Comparison of ENCODE assay signal across 19 cellular contexts in the genomic region with DNA sequence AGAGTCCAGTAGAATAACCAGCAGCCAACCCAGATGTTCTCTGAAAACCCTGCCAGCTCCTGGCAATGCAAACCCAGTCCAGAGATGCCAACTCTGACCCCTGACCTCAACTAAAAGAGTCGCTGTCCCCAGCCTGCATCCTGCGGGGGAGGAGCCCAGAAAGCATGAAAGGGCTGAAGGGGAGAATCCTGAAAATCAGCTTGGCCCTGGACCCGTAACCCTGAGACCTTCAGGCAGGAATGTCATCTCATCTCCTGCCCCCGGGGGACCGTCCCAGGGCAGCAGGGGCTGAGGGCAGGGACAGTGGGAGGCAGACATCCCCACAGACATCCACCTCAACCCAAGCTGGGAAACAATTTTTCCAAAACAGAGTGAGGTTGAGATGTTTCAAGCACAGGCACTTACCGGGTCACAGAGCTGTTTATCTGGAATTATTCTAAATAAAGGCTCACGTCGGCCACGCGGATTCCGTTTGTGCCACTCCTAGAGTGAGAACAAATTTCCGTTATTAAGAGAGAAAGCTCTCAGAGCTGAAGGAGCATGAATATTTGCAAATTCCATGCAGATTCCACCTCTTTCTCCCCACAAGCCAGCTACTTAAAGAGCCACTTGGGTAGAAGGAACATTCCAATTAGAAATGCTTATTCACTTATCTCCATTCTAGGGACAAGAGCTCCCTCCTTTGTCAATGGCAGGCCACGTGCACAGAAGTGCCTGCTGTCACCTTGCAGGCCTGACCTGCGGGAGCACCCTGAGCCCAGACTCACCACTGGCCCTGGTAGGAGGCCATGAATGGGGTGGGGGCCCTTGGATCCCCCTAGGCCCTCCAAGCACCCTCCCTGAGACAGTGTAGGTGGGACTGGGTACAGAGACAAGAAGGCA.
A peak's percentile ranks its signal among the peaks of the same experiment; 100 is the strongest.
DNase-seq lines count a peak whose midpoint lies in the region; ATAC-seq, FAIRE-seq and TF ChIP-seq lines count a peak whose summit lies in the region.
"Had no signal": no experiment of that assay in that cellular context is flagged by ENCODE, and none has a peak within 500 bp of the region (broad histone marks: within the 10 kb centered on the region; RNA-seq: fewer than 3 reads in every experiment).

No MANE protein-coding gene starts in this region.

- WGBS in K562 (ENCODE audit: insufficient coverage, low coverage, missing lambda C conversion rate) = 5% methylated on average over 14 of the region's 14 CpGs
- 70% methylated on average over 14 of the region's 14 CpGs; no CpG with 5 or more reads in 1 of the 2 donors for WGBS in transverse colon (ENCODE audit: low coverage in 1 of 2), 2 donors

- TF ChIP-seq EP300 in Ishikawa (IDR thresholded peaks at IDR 0.05; ENCODE audit: borderline replicate concordance) (no peak), K562 (IDR thresholded peaks at IDR 0.05; ENCODE audit: low read length) (no peak), transverse colon (IDR thresholded peaks at IDR 0.05; ENCODE audit: low read depth) (no peak)

- H3K4me2 ChIP-seq in BLaER1 treated with 17β-estradiol and CSF1 and Interleukin-3, amounts not matched to agents 10 nM and 100 nM = peak overlapping the region in 9 of 11 experiments; percentile 67 to 97 (median 94); a peak in 17 of 22 replicates
- H3K4me2 ChIP-seq in K562 (ENCODE audit: insufficient read depth, low read length) = no peak overlapping the region; the same call in 1 of the 2 replicates

- H3K9ac ChIP-seq in BLaER1 treated with 17β-estradiol and CSF1 and Interleukin-3, amounts not matched to agents 10 nM and 100 nM = 0 out of 22 replicates have a peak overlapping the region, but pooled peaks of 1 of the 11 experiments have one; percentile 9
- no peak overlapping the region for H3K9ac ChIP-seq in K562 (ENCODE audit: insufficient read depth in 1 of 2, low read depth in 2 of 2, low read length in 2 of 2)

- no peaks in the 10 kb centered on the region for H3K79me2 ChIP-seq in K562 (ENCODE audit: control insufficient read depth, insufficient read depth, low read length)

- no peak overlapping the region for H3K4me3 ChIP-seq in BLaER1 treated with 17β-estradiol and CSF1 and Interleukin-3, amounts not matched to agents 10 nM and 100 nM
- H3K4me3 ChIP-seq in K562 (no peak overlapping the region), transverse colon (no peak overlapping the region)
- H3K4me3 ChIP-seq: SJCRH30 had no signal

- no TSS peak for BruUV-seq in K562 (replicated peaks; lab: Mats Ljungman, UMichigan)

- peaks cover 0 to 14% (median 0%) of the 10 kb centered on the region in 11 experiments; a peak in 1 of 22 replicates for H4K20me1 ChIP-seq in BLaER1 treated with 17β-estradiol and CSF1 and Interleukin-3, amounts not matched to agents 10 nM and 100 nM
- H4K20me1 ChIP-seq in K562 (replicated peaks; ENCODE audit: control insufficient read depth, insufficient read depth, low read length) = peaks cover 6% of the 10 kb centered on the region; the same call in 1 of the 2 replicates

- TF ChIP-seq RAD21 in Ishikawa (IDR thresholded peaks at IDR 0.05; ENCODE audit: low read depth) (peak; percentile 50), K562 (CRISPR knock-in tag; conservative IDR thresholded peaks at IDR 0.05 in 1 of 2, IDR thresholded peaks at IDR 0.05 in 1 of 2) (peak in 1 of 2 experiments; percentile 58; a peak in 2 of 4 replicates)

- in situ Hi-C loops in K562 (cut with MboI) (no loop called here), transverse colon (cut with MboI; ENCODE audit: low pct_ligation_motif_present in 1 of 4, low pct_unique_long_range_greater_than_20kb in 1 of 4, low sequenced_read_pairs in 3 of 4) (loop anchor here in 1 of 4 donors (10.0 kb wide), 1 partner anchor 237 kb away; no protein-coding TSS in a partner anchor)

- FAIRE-seq in K562 (lab: Jason Lieb, UNC) (peak; percentile 54), D721Med (lab: Jason Lieb, UNC) (no peak)

- POLR2A ChIA-PET in K562 (lab: Yijun Ruan, JAX) = interaction anchor here (0.6 to 1.0 kb wide), 6 partner anchors 9 to 1538 kb away, joined by 3 to 4 read pairs (median 3); no protein-coding TSS in a partner anchor

- CTCF ChIA-PET in K562 (lab: Yijun Ruan, JAX; ENCODE audit: low intra/inter-chr PET ratio) = no interaction called here

- intact Hi-C loops in K562 (cut with micrococcal nuclease) = loop anchor here (10.0 kb wide), 1 partner anchor 83 kb away; no protein-coding TSS in a partner anchor
- intact Hi-C loops in transverse colon (cut with DNase I; ENCODE audit: low total_unique reads) = no loop called here

- H3K9me1 ChIP-seq in K562 (ENCODE audit: control insufficient read depth, insufficient read depth, low read length) = no peaks in the 10 kb centered on the region

- peaks cover 12 to 74% (median 68%) of the 10 kb centered on the region in 10 experiments for H3K4me1 ChIP-seq in BLaER1 treated with 17β-estradiol and CSF1 and Interleukin-3, amounts not matched to agents 10 nM and 100 nM
- H3K4me1 ChIP-seq in K562 (replicated peaks in 1 of 2; ENCODE audit: control insufficient read depth in 2 of 2, insufficient read depth in 2 of 2, low read length in 2 of 2) = no peaks in the 10 kb centered on the region; a peak in 2 of 5 replicates
- H3K4me1 ChIP-seq in transverse colon = no peaks in the 10 kb centered on the region
- H3K4me1 ChIP-seq: SJCRH30 had no signal

- ATAC-seq in K562 = peak; percentile 67
- no peak for ATAC-seq in GM19351 (IDR thresholded peaks at IDR 0.05; ENCODE audit: unreplicated experiment)
- no peak for ATAC-seq in GM18511 (IDR thresholded peaks at IDR 0.05; ENCODE audit: unreplicated experiment)
- ATAC-seq: activated CD8-positive, alpha-beta memory T cell treated with anti-CD3 and anti-CD28 coated beads, Interleukin-2, amount 10 ng/mL, durations not matched to agents 7 days and 5 days; effector memory CD8-positive, alpha-beta T cell had no signal

- peaks cover 0 to 34% (median 0%) of the 10 kb centered on the region in 11 experiments; a peak in 4 of 22 replicates for H3K27me3 ChIP-seq in BLaER1 treated with 17β-estradiol and CSF1 and Interleukin-3, amounts not matched to agents 10 nM and 100 nM
- H3K27me3 ChIP-seq in K562 (ENCODE audit: control insufficient read depth in 2 of 2, insufficient read depth in 2 of 2, low read length in 2 of 2) = peaks cover 51 to 81% of the 10 kb centered on the region in 2 experiments
- H3K27me3 ChIP-seq in transverse colon = peaks cover 13% of the 10 kb centered on the region

- H3K9me3 ChIP-seq in BLaER1 treated with 17β-estradiol and CSF1 and Interleukin-3, amounts not matched to agents 10 nM and 100 nM (replicated peaks in 1 of 11) = no peaks in the 10 kb centered on the region
- no peaks in the 10 kb centered on the region for H3K9me3 ChIP-seq in K562 (replicated peaks; ENCODE audit: control insufficient read depth, insufficient read depth, low read depth, low read length)
- no peaks in the 10 kb centered on the region for H3K9me3 ChIP-seq in transverse colon
- H3K9me3 ChIP-seq: SJCRH30 had no signal

- no peak overlapping the region for H2AFZ ChIP-seq in K562 (ENCODE audit: low read depth, low read length)

- H3K27ac ChIP-seq in BLaER1 treated with 17β-estradiol and CSF1 and Interleukin-3, amounts not matched to agents 10 nM and 100 nM = no peak overlapping the region
- H3K27ac ChIP-seq in K562 (ENCODE audit: extremely low read depth, low read depth, low read length) = no peak overlapping the region
- no peak overlapping the region for H3K27ac ChIP-seq in transverse colon
- H3K27ac ChIP-seq: SJCRH30 had no signal

- DNase-seq in K562 (ENCODE audit: extremely low read depth in 1 of 4, low spot score in 3 of 4) (peak in 1 of 4 experiments; percentile 46), mesenteric fat pad (ENCODE audit: low spot score) (peak; percentile 33), D721Med (ENCODE audit: insufficient read length, low spot score) (no peak), transverse colon (no peak)
- DNase-seq: activated CD4-positive, alpha-beta T cell treated with anti-CD3 and anti-CD28 coated beads for 1 hour; activated CD8-positive, alpha-beta memory T cell treated with anti-CD3 and anti-CD28 coated beads, Interleukin-2, amount 10 ng/mL, durations not matched to agents 7 days and 5 days; activated gamma-delta T cell; amygdala; effector memory CD8-positive, alpha-beta T cell; H7; Kasumi-1; kidney glomerular epithelial cell; NCI-H446; SJCRH30; stimulated activated CD4-positive, alpha-beta T cell treated with anti-CD3 and anti-CD28 coated beads, Interleukin-2, amount 100 ng/mL, for 24 hours had no signal

- no peaks in the 10 kb centered on the region for H3K36me3 ChIP-seq in BLaER1 treated with 17β-estradiol and CSF1 and Interleukin-3, amounts not matched to agents 10 nM and 100 nM
- H3K36me3 ChIP-seq in K562 (ENCODE audit: control insufficient read depth, insufficient read depth, low read length) (no peaks in the 10 kb centered on the region), transverse colon (no peaks in the 10 kb centered on the region)
- H3K36me3 ChIP-seq: SJCRH30 had no signal

- TF ChIP-seq POLR2A in K562 (conservative IDR thresholded peaks at IDR 0.05) (no peak), transverse colon (IDR thresholded peaks at IDR 0.05) (no peak)

- TF ChIP-seq CTCF in K562 (IDR thresholded peaks at IDR 0.05 in 2 of 3, conservative IDR thresholded peaks at IDR 0.05 in 1 of 3; ENCODE audit: insufficient read depth in 2 of 3, low read depth in 1 of 3, low read length in 3 of 3) = peak; percentile 42 to 55 (median 54); a peak in 5 of 6 replicates
- TF ChIP-seq CTCF in D721Med (IDR thresholded peaks at IDR 0.05; ENCODE audit: insufficient read depth, missing control alignments) = no peak
- no peak for TF ChIP-seq CTCF in transverse colon (IDR thresholded peaks at IDR 0.05)

TF ChIP-seq in Ishikawa, 13 proteins besides CTCF, POLR2A, EP300 and RAD21:
- TF ChIP-seq, protein P1, sequence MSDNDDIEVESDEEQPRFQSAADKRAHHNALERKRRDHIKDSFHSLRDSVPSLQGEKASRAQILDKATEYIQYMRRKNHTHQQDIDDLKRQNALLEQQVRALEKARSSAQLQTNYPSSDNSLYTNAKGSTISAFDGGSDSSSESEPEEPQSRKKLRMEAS (IDR thresholded peaks at IDR 0.05) = 0 out of 2 replicates have a peak, but pooled peaks have one; percentile 13
- TF ChIP-seq NFIC (IDR thresholded peaks at IDR 0.05) = no peak

TF ChIP-seq in K562, 482 proteins besides CTCF, POLR2A, EP300 and RAD21 (continues in another document):
- TF ChIP-seq SMAD4 (CRISPR knock-in tag; conservative IDR thresholded peaks at IDR 0.05) = no peak
- peak; percentile 81 for TF ChIP-seq NFE2 (IDR thresholded peaks at IDR 0.05; ENCODE audit: low read depth)
- TF ChIP-seq MAZ (CRISPR knock-in tag; conservative IDR thresholded peaks at IDR 0.05 in 1 of 2, IDR thresholded peaks at IDR 0.05 in 1 of 2) = no peak
- no peak for TF ChIP-seq EHMT2 (IDR thresholded peaks at IDR 0.05)
- 0 out of 2 replicates have a peak, but pooled peaks have one; percentile 45 for TF ChIP-seq MYC (IDR thresholded peaks at IDR 0.05; ENCODE audit: low read depth, low read length)
- no peak for TF ChIP-seq MYC (CRISPR knock-in tag; IDR thresholded peaks at IDR 0.05; ENCODE audit: borderline replicate concordance, low read depth)

Comparison
In these comparisons a context has a peak if more than half of its experiments do, and no peak if none do; other contexts are left out.
1. CTCF ChIP-seq: peak in K562 (3 of 3); none in D721Med (single experiment) and transverse colon (0 of 5).